ENCODE assay signal across 20 cellular contexts in genomic region chr2:141271346-141271745, GRCh38.
"Had no signal": no experiment of that assay in that cellular context is flagged by ENCODE, and none has a peak within 500 bp of the region (broad histone marks: within the 10 kb centered on the region; RNA-seq: fewer than 3 reads in every experiment).

No MANE protein-coding gene starts in this region.

- H3K4me3 ChIP-seq: colonic mucosa, gastrocnemius medialis, heart right ventricle, pancreas, thyroid gland had no signal

- H3K27ac ChIP-seq: colonic mucosa, gastrocnemius medialis, heart right ventricle, neutrophil, pancreas, thyroid gland had no signal

- H3K9me3 ChIP-seq: colonic mucosa, gastrocnemius medialis, neutrophil, pancreas, thyroid gland had no signal

- H3K4me1 ChIP-seq: colonic mucosa, gastrocnemius medialis, heart right ventricle, pancreas, thyroid gland had no signal

- H3K36me3 ChIP-seq: colonic mucosa, gastrocnemius medialis, heart right ventricle, neutrophil, pancreas, thyroid gland had no signal

- ATAC-seq: gastrocnemius medialis; heart right ventricle; left ventricle myocardium superior; natural killer cell treated with Interleukin-12 subunit alpha and Interleukin-12 subunit beta and Interleukin-15 and Interleukin-18, amount 100 ng/mL, for 72 hours; pancreas had no signal

- DNase-seq: activated B cell treated with CpG ODN at 0.5 μM for 24 hours; activated CD4-positive, alpha-beta memory T cell treated with anti-CD3 and anti-CD28 coated beads for 36 hours; activated CD4-positive, alpha-beta T cell treated with anti-CD3 and anti-CD28 coated beads for 4 hours; activated naive CD4-positive, alpha-beta T cell; activated naive CD8-positive, alpha-beta T cell treated with anti-CD3 and anti-CD28 coated beads for 36 hours; activated T-cell treated with anti-CD3 and anti-CD28 coated beads for 4 hours; amygdala; caudate nucleus; colonic mucosa; gastrocnemius medialis; heart right ventricle; immature natural killer cell; left ventricle myocardium superior; pancreas; stimulated activated CD4-positive, alpha-beta T cell treated with anti-CD3 and anti-CD28 coated beads, Interleukin-1b, Interleukin-23, amount 100 ng/mL, for 48 hours; stimulated activated CD8-positive, alpha-beta memory T cell treated with anti-CD3 and anti-CD28 coated beads, Interleukin-4, amount 100 ng/mL, for 48 hours; stimulated activated naive CD4-positive, alpha-beta T cell; thyroid gland had no signal

- H3K27me3 ChIP-seq: colonic mucosa, gastrocnemius medialis, heart right ventricle, neutrophil, pancreas, thyroid gland had no signal
